ENCODE assay signal across 14 cellular contexts in genomic region chr16:88618182-88618955, GRCh38. TPM values are rescaled to one million over a fixed set of nuclear protein-coding genes. Genes with fewer than 3 reads are reported as not detected.
DNase-seq lines count a peak whose midpoint lies in the region; ATAC-seq and TF ChIP-seq lines count a peak whose summit lies in the region.
"Had no signal": no experiment of that assay in that cellular context is flagged by ENCODE, and none has a peak within 500 bp of the region (broad histone marks: within the 10 kb centered on the region; RNA-seq: fewer than 3 reads in every experiment).

No MANE protein-coding gene starts in this region.

- no peak for ATAC-seq in activated naive CD8-positive, alpha-beta T cell treated with anti-CD3 and anti-CD28 coated beads, Interleukin-2, amount 10 ng/mL, durations not matched to agents 7 days and 5 days (ENCODE audit: low read depth)
- peak; percentile 10 for ATAC-seq in left colon
- ATAC-seq in left lung, result no peak

- no peak overlapping the region for H3K4me3 Mint-ChIP-seq in Calu3 (ENCODE audit: low read depth, unreplicated experiment)
- H3K4me3 Mint-ChIP-seq in activated naive CD8-positive, alpha-beta T cell treated with anti-CD3 and anti-CD28 coated beads, Interleukin-2, amount 10 ng/mL, durations not matched to agents 7 days and 5 days, result no peak overlapping the region

- H3K27me3 Mint-ChIP-seq in Calu3 (ENCODE audit: unreplicated experiment), result no peaks in the 10 kb centered on the region
- H3K27me3 Mint-ChIP-seq in activated naive CD8-positive, alpha-beta T cell treated with anti-CD3 and anti-CD28 coated beads, Interleukin-2, amount 10 ng/mL, durations not matched to agents 7 days and 5 days, result no peaks in the 10 kb centered on the region

- CTCF ChIA-PET in Calu3 (lab: Charles Lee), result no interaction called here

- peak overlapping the region; percentile 81 for H3K27ac ChIP-seq in 22Rv1
- H3K27ac ChIP-seq in left lung, result no peak overlapping the region
- H3K27ac ChIP-seq in esophagus squamous epithelium, result no peak overlapping the region
- no peak overlapping the region for H3K27ac ChIP-seq in uterus

- peak overlapping the region; percentile 58 for H3K27ac Mint-ChIP-seq in Calu3 (ENCODE audit: unreplicated experiment)
- H3K27ac Mint-ChIP-seq in activated naive CD8-positive, alpha-beta T cell treated with anti-CD3 and anti-CD28 coated beads, Interleukin-2, amount 10 ng/mL, durations not matched to agents 7 days and 5 days, result peak overlapping the region; percentile 81

- H3K9me3 ChIP-seq in left lung, result no peaks in the 10 kb centered on the region
- H3K9me3 ChIP-seq in esophagus squamous epithelium, result no peaks in the 10 kb centered on the region
- H3K9me3 ChIP-seq in uterus, result no peaks in the 10 kb centered on the region
- H3K9me3 ChIP-seq: tibial nerve had no signal

- peaks cover 54% of the 10 kb centered on the region for H3K4me1 Mint-ChIP-seq in Calu3 (ENCODE audit: low read depth, unreplicated experiment)
- H3K4me1 Mint-ChIP-seq in activated naive CD8-positive, alpha-beta T cell treated with anti-CD3 and anti-CD28 coated beads, Interleukin-2, amount 10 ng/mL, durations not matched to agents 7 days and 5 days, result peaks cover 19% of the 10 kb centered on the region

- POLR2A ChIA-PET in activated naive CD8-positive, alpha-beta T cell treated with anti-CD3 and anti-CD28 coated beads, Interleukin-2, amount 10 ng/mL, durations not matched to agents 7 days and 5 days (lab: Charles Lee), result no interaction called here

- DNase-seq in Calu3 (peak; percentile 35), left colon (no peak), left lung (no peak), esophagus squamous epithelium (lab: John Stamatoyannopoulos, UW) (no peak), NCI-H1694 (lab: John Stamatoyannopoulos, UW) (no peak), uterus (no peak)
- DNase-seq in activated naive CD8-positive, alpha-beta T cell treated with anti-CD3 and anti-CD28 coated beads, Interleukin-2, amount 10 ng/mL, durations not matched to agents 7 days and 5 days, result no peak
- DNase-seq: cortex of kidney, HCEC 1CT, SIG-M5 had no signal

- H3K4me1 ChIP-seq in left lung (peaks cover 6 to 22% of the 10 kb centered on the region in 2 donors), esophagus squamous epithelium (peaks cover 6 to 17% (median 7%) of the 10 kb centered on the region in 3 donors), uterus (no peaks in the 10 kb centered on the region)

- no TSS peak for BruUV-seq in Calu3 (replicated peaks; lab: Mats Ljungman, UMichigan)

- TF ChIP-seq POLR2A in esophagus squamous epithelium (IDR thresholded peaks at IDR 0.05), result no peak
- TF ChIP-seq POLR2A in uterus (IDR thresholded peaks at IDR 0.05), result no peak

- intact Hi-C loops in Calu3 (cut with micrococcal nuclease; ENCODE audit: unreplicated experiment) (no loop called here), left colon (cut with DNase I, micrococcal nuclease) (no loop called here), left lung (cut with DNase I) (no loop called here), esophagus squamous epithelium (cut with DNase I) (no loop called here), uterus (cut with DNase I; ENCODE audit: low total_unique reads) (no loop called here)

- H3K36me3 ChIP-seq in left lung (peaks cover 0 to 79% of the 10 kb centered on the region in 2 donors), esophagus squamous epithelium (peaks cover 16 to 96% (median 28%) of the 10 kb centered on the region in 3 donors), uterus (no peaks in the 10 kb centered on the region)

- no peaks in the 10 kb centered on the region for H3K9me3 Mint-ChIP-seq in Calu3 (ENCODE audit: low read depth, unreplicated experiment)
- H3K9me3 Mint-ChIP-seq in activated naive CD8-positive, alpha-beta T cell treated with anti-CD3 and anti-CD28 coated beads, Interleukin-2, amount 10 ng/mL, durations not matched to agents 7 days and 5 days, result no peaks in the 10 kb centered on the region

- peaks cover 37% of the 10 kb centered on the region for H3K36me3 Mint-ChIP-seq in Calu3 (ENCODE audit: insufficient read depth, unreplicated experiment)
- peaks cover 5% of the 10 kb centered on the region for H3K36me3 Mint-ChIP-seq in activated naive CD8-positive, alpha-beta T cell treated with anti-CD3 and anti-CD28 coated beads, Interleukin-2, amount 10 ng/mL, durations not matched to agents 7 days and 5 days

- peak; percentile 45 for TF ChIP-seq CTCF in 22Rv1 (IDR thresholded peaks at IDR 0.05)
- TF ChIP-seq CTCF in Calu3 (IDR thresholded peaks at IDR 0.05; ENCODE audit: unreplicated experiment), result no peak
- no peak for TF ChIP-seq CTCF in left lung (IDR thresholded peaks at IDR 0.05)
- TF ChIP-seq CTCF in esophagus squamous epithelium (IDR thresholded peaks at IDR 0.05), result no peak
- no peak for TF ChIP-seq CTCF in uterus (IDR thresholded peaks at IDR 0.05)

- WGBS in esophagus squamous epithelium, 2 donors, result 69 to 81% methylated on average over 7 to 15 of the region's 20 CpGs

- no peak overlapping the region for H3K4me3 ChIP-seq in left lung
- H3K4me3 ChIP-seq in esophagus squamous epithelium, result no peak overlapping the region
- no peak overlapping the region for H3K4me3 ChIP-seq in uterus
- H3K4me3 ChIP-seq: tibial nerve had no signal

- H3K27me3 ChIP-seq in left lung (no peaks in the 10 kb centered on the region), esophagus squamous epithelium (no peaks in the 10 kb centered on the region), uterus (no peaks in the 10 kb centered on the region)
- H3K27me3 ChIP-seq: tibial nerve had no signal

RNA-seq across cellular contexts. Expression of gene IL17C, which starts 20.0 kb away (rescaled TPM):
- not detected in 2 replicates for total RNA-seq in Calu3 (2022)
- total RNA-seq in activated naive CD8-positive, alpha-beta T cell treated with anti-CD3 and anti-CD28 coated beads, Interleukin-2, amount 10 ng/mL, durations not matched to agents 7 days and 5 days, result under 1 TPM in 1 of 2 experiments, not detected in 1; 0.68 TPM
- total RNA-seq in left colon, result not detected
- total RNA-seq in left lung, result not detected
- 1 to 10 TPM in 1 of 4 donors, not detected in 3; 2.4 TPM for total RNA-seq in esophagus squamous epithelium
- not detected for total RNA-seq in uterus
- total RNA-seq: mesenteric fat pad, osteocyte, tibial nerve had no signal

RNA-seq across cellular contexts. Expression of gene CYBA, which starts 32.5 kb away (rescaled TPM):
- 867 and 881 TPM in 2 replicates for total RNA-seq in Calu3 (2022)
- total RNA-seq in activated naive CD8-positive, alpha-beta T cell treated with anti-CD3 and anti-CD28 coated beads, Interleukin-2, amount 10 ng/mL, durations not matched to agents 7 days and 5 days, result 100 to 1,000 TPM; 505 to 513 TPM
- total RNA-seq in left colon, result 100 to 1,000 TPM; 277 to 382 TPM
- 100 to 1,000 TPM; 243 to 396 TPM for total RNA-seq in left lung
- total RNA-seq in esophagus squamous epithelium, result 100 to 1,000 TPM in 2 of 4 donors, 10 to 100 TPM in 2; 67.1 to 205 (median 98.7) TPM
- 10 to 100 TPM; 17.4 to 72.0 (median 38.3) TPM for total RNA-seq in uterus

RNA-seq across cellular contexts. Expression of gene MVD, which starts 44.5 kb away (rescaled TPM):
- total RNA-seq in Calu3 (2022), result 139 and 152 TPM in 2 replicates
- total RNA-seq in activated naive CD8-positive, alpha-beta T cell treated with anti-CD3 and anti-CD28 coated beads, Interleukin-2, amount 10 ng/mL, durations not matched to agents 7 days and 5 days, result 10 to 100 TPM; 80.7 to 84.2 TPM
- total RNA-seq in left colon, result 100 to 1,000 TPM in 1 of 2 donors, 10 to 100 TPM in 1; 74.3 to 191 TPM
- 100 to 1,000 TPM in 1 of 2 donors, 10 to 100 TPM in 1; 66.3 to 154 TPM for total RNA-seq in left lung
- 100 to 1,000 TPM in 1 of 4 donors, 10 to 100 TPM in 3; 52.7 to 134 (median 71.4) TPM for total RNA-seq in esophagus squamous epithelium
- 10 to 100 TPM in 2 of 4 donors, 1 to 10 TPM in 2; 2.4 to 22.1 (median 15.0) TPM for total RNA-seq in uterus

RNA-seq across cellular contexts. Expression of gene ZC3H18, which starts 48.2 kb away (rescaled TPM):
- total RNA-seq in Calu3 (2022), result 77.2 and 85.7 TPM in 2 replicates
- 10 to 100 TPM; 83.4 to 88.7 TPM for total RNA-seq in activated naive CD8-positive, alpha-beta T cell treated with anti-CD3 and anti-CD28 coated beads, Interleukin-2, amount 10 ng/mL, durations not matched to agents 7 days and 5 days
- 10 to 100 TPM; 32.6 to 43.7 TPM for total RNA-seq in left colon
- total RNA-seq in left lung, result 10 to 100 TPM; 37.1 to 48.2 TPM
- 10 to 100 TPM; 15.4 to 27.3 (median 17.5) TPM for total RNA-seq in esophagus squamous epithelium
- 10 to 100 TPM in 2 of 4 donors, 1 to 10 TPM in 1, under 1 TPM in 1; 0.88 to 58.8 (median 9.5) TPM for total RNA-seq in uterus
